Comparison of ENCODE assay signal across 19 cellular contexts in genomic region chr19:43544077-43544476, GRCh38. TPM values are rescaled to one million over a fixed set of nuclear protein-coding genes. Genes with fewer than 3 reads are reported as not detected.
DNase-seq lines count a peak whose midpoint lies in the region; ATAC-seq lines count a peak whose summit lies in the region.
"Had no signal": no experiment of that assay in that cellular context is flagged by ENCODE, and none has a peak within 500 bp of the region (broad histone marks: within the 10 kb centered on the region; RNA-seq: fewer than 3 reads in every experiment).

No MANE protein-coding gene starts in this region.

- DNase-seq in Right ventricle myocardium superior = peak; percentile 20
- no peak for DNase-seq in left cardiac atrium
- DNase-seq in central memory CD8-positive, alpha-beta T cell (ENCODE audit: low spot score in 2 of 2) = no peak
- peak; percentile 55 for DNase-seq in posterior vena cava (ENCODE audit: low spot score)
- DNase-seq in activated gamma-delta T cell treated with Interleukin-2 at 50 U/mL for 16 hours = no peak
- no peak for DNase-seq in epidermal melanocyte (ENCODE audit: insufficient read length, low spot score)
- DNase-seq: 8988T; Calu3; CD4-positive, alpha-beta memory T cell; COR-L47; DMS53; DMS79 treated with DMSO at 0.1 percent for 48 hours; GF-D8; GOT3; HFFc6 had no signal

- H3K4me3 Mint-ChIP-seq in central memory CD8-positive, alpha-beta T cell = no peak overlapping the region
- H3K4me3 Mint-ChIP-seq: CD14-positive monocyte; CD4-positive, alpha-beta memory T cell; HFFc6 had no signal

- peak overlapping the region; percentile 35 for H3K27ac Mint-ChIP-seq in central memory CD8-positive, alpha-beta T cell (ENCODE audit: low read depth)
- H3K27ac Mint-ChIP-seq: HFFc6 had no signal

- ATAC-seq in Right ventricle myocardium superior (ENCODE audit: poor library complexity) (no peak), left cardiac atrium (no peak)
- no peak for ATAC-seq in central memory CD8-positive, alpha-beta T cell (replicated peaks; ENCODE audit: extremely low read depth, poor library complexity, severe bottlenecking)
- ATAC-seq: A549 had no signal

- no peaks in the 10 kb centered on the region for H3K4me1 Mint-ChIP-seq in central memory CD8-positive, alpha-beta T cell
- H3K4me1 Mint-ChIP-seq: CD14-positive monocyte; CD4-positive, alpha-beta memory T cell had no signal

- peaks cover 17% of the 10 kb centered on the region for H3K36me3 Mint-ChIP-seq in central memory CD8-positive, alpha-beta T cell (ENCODE audit: insufficient read depth)

- peaks cover 3% of the 10 kb centered on the region for H3K9me3 Mint-ChIP-seq in central memory CD8-positive, alpha-beta T cell
- H3K9me3 Mint-ChIP-seq: HFFc6 had no signal

- H3K27me3 Mint-ChIP-seq in central memory CD8-positive, alpha-beta T cell = no peaks in the 10 kb centered on the region
- H3K27me3 Mint-ChIP-seq: CD4-positive, alpha-beta memory T cell had no signal

- intact Hi-C loops in Right ventricle myocardium superior (cut with DNase I) = no loop called here
- intact Hi-C loops in left cardiac atrium (cut with DNase I) = no loop called here
- intact Hi-C loops in posterior vena cava (cut with DNase I) = no loop called here

RNA-seq across cellular contexts. Expression of gene ZNF575, which starts 11.1 kb away (rescaled TPM):
- total RNA-seq in Right ventricle myocardium superior (1.5 TPM), left cardiac atrium (1 to 10 TPM; 1.1 to 1.6 TPM), posterior vena cava (1 to 10 TPM; 2.1 to 3.4 TPM)
- total RNA-seq: Daoy, G401 had no signal

RNA-seq across cellular contexts. Expression of gene ETHE1, which starts 17.1 kb away (rescaled TPM):
- total RNA-seq in Right ventricle myocardium superior (14.7 TPM), left cardiac atrium (10 to 100 TPM; 13.7 to 17.9 TPM), posterior vena cava (10 to 100 TPM; 19.8 to 27.9 TPM)

RNA-seq across cellular contexts. Expression of gene XRCC1, which starts 31.2 kb away (rescaled TPM):
- total RNA-seq in Right ventricle myocardium superior (12.4 TPM), left cardiac atrium (10 to 100 TPM; 14.0 to 17.4 TPM), posterior vena cava (10 to 100 TPM; 13.7 to 14.2 TPM)

RNA-seq across cellular contexts. Expression of gene PINLYP, which starts 31.5 kb away (rescaled TPM):
- total RNA-seq in Right ventricle myocardium superior = 0.46 TPM
- total RNA-seq in left cardiac atrium = 1 to 10 TPM; 3.2 to 4.0 TPM
- 10 to 100 TPM in 1 of 2 donors, 1 to 10 TPM in 1; 9.1 to 12.8 TPM for total RNA-seq in posterior vena cava

RNA-seq across cellular contexts. Expression of gene PHLDB3, which starts 39.5 kb away (rescaled TPM):
- total RNA-seq in Right ventricle myocardium superior (6.2 TPM), left cardiac atrium (1 to 10 TPM; 7.3 to 7.4 TPM), posterior vena cava (1 to 10 TPM; 7.1 to 8.7 TPM)

Comparison
In these comparisons a context has a peak if more than half of its experiments do, and no peak if none do; other contexts are left out.
1. DNase-seq: peak in Right ventricle myocardium superior (single experiment) and posterior vena cava (single experiment); none in left cardiac atrium (single experiment), central memory CD8-positive, alpha-beta T cell (0 of 2), activated gamma-delta T cell treated with Interleukin-2 at 50 U/mL for 16 hours (single experiment) and epidermal melanocyte (single experiment).